25 cellular contexts compared by ENCODE assay signal in genomic region chr1:240658312-240658975, GRCh38. TPM values are rescaled to one million over a fixed set of nuclear protein-coding genes. Genes with fewer than 3 reads are reported as not detected.
A peak's percentile ranks its signal among the peaks of the same experiment; 100 is the strongest.
DNase-seq lines count a peak whose midpoint lies in the region; ATAC-seq and TF ChIP-seq lines count a peak whose summit lies in the region.
"Had no signal": no experiment of that assay in that cellular context is flagged by ENCODE, and none has a peak within 500 bp of the region (broad histone marks: within the 10 kb centered on the region; RNA-seq: fewer than 3 reads in every experiment).

No MANE protein-coding gene starts in this region.

- H4K20me1 ChIP-seq in PC-3 (ENCODE audit: low read length), result no peaks in the 10 kb centered on the region
- no peaks in the 10 kb centered on the region for H4K20me1 ChIP-seq in fibroblast of lung (ENCODE audit: control insufficient read depth, extremely low read depth, insufficient read depth, low read length)

- H3K27ac ChIP-seq in PC-3 (ENCODE audit: low read length) (no peak overlapping the region), fibroblast of lung (ENCODE audit: insufficient read depth, low read length) (no peak overlapping the region), gastrocnemius medialis (no peak overlapping the region)
- H3K27ac ChIP-seq: gastroesophageal sphincter, neutrophil, upper lobe of left lung had no signal

- H3K4me2 ChIP-seq in PC-3 (ENCODE audit: low read length) (peak overlapping the region; percentile 20), fibroblast of lung (ENCODE audit: extremely low read depth, insufficient read depth, low read length) (peak overlapping the region; percentile 25)

- H3K9me3 Mint-ChIP-seq in type B pancreatic cell, result no peaks in the 10 kb centered on the region
- H3K9me3 Mint-ChIP-seq: activated T-helper 17 cell treated with anti-CD3 and anti-CD28 coated beads, Interleukin-2, amount 50 U/mL, for 72 hours; CD4-positive, alpha-beta T cell had no signal

- in situ Hi-C loops in GM13976 (cut with MboI; ENCODE audit: low sequenced_read_pairs, unreplicated experiment), result no loop called here
- in situ Hi-C loops in gastrocnemius medialis (cut with MboI; ENCODE audit: low sequenced_read_pairs in 4 of 4), result no loop called here

- H3K79me2 ChIP-seq in PC-3 (ENCODE audit: low read length) (no peaks in the 10 kb centered on the region), fibroblast of lung (ENCODE audit: control insufficient read depth, insufficient read depth, low read length) (no peaks in the 10 kb centered on the region)

- no peak overlapping the region for H3K9ac ChIP-seq in PC-3 (ENCODE audit: low read length)
- no peak overlapping the region for H3K9ac ChIP-seq in fibroblast of lung (ENCODE audit: insufficient read depth, low read length)

- H3K36me3 ChIP-seq in PC-3 (ENCODE audit: low read depth, low read length), result no peaks in the 10 kb centered on the region
- H3K36me3 ChIP-seq in fibroblast of lung (ENCODE audit: control insufficient read depth, insufficient read depth, low read length), result no peaks in the 10 kb centered on the region
- H3K36me3 ChIP-seq in gastrocnemius medialis, result no peaks in the 10 kb centered on the region
- H3K36me3 ChIP-seq: gastroesophageal sphincter, neutrophil, upper lobe of left lung had no signal

- CTCF ChIA-PET in PC-3 (lab: Charles Lee), result no interaction called here

- H3K4me1 ChIP-seq in PC-3 (ENCODE audit: insufficient read depth, low read length) (peaks cover 6% of the 10 kb centered on the region; the same call in 1 of the 2 replicates), fibroblast of lung (ENCODE audit: control insufficient read depth, extremely low read depth, insufficient read depth, low read length) (no peaks in the 10 kb centered on the region), gastrocnemius medialis (no peaks in the 10 kb centered on the region)
- H3K4me1 ChIP-seq: gastroesophageal sphincter, upper lobe of left lung had no signal

- H3K4me1 Mint-ChIP-seq in type B pancreatic cell (ENCODE audit: unreplicated experiment), result no peaks in the 10 kb centered on the region
- H3K4me1 Mint-ChIP-seq: activated CD8-positive, alpha-beta memory T cell treated with anti-CD3 and anti-CD28 coated beads, Interleukin-2, amount 10 ng/mL, durations not matched to agents 7 days and 5 days; activated naive CD8-positive, alpha-beta T cell treated with anti-CD3 and anti-CD28 coated beads, Interleukin-2, amount 10 ng/mL, durations not matched to agents 7 days and 5 days had no signal

- no peak for TF ChIP-seq CTCF in PC-3 (conservative IDR thresholded peaks at IDR 0.05; ENCODE audit: low read depth, low read length)
- no peak for TF ChIP-seq CTCF in fibroblast of lung (conservative IDR thresholded peaks at IDR 0.05 in 1 of 2, IDR thresholded peaks at IDR 0.05 in 1 of 2; ENCODE audit: low read depth in 1 of 2, low read length in 2 of 2)
- TF ChIP-seq CTCF in type B pancreatic cell (conservative IDR thresholded peaks at IDR 0.05), result no peak
- no peak for TF ChIP-seq CTCF in GM13976 (IDR thresholded peaks at IDR 0.05; ENCODE audit: borderline replicate concordance, control extremely low read depth, extremely low read depth, insufficient read depth, missing control alignments)
- no peak for TF ChIP-seq CTCF in gastrocnemius medialis (IDR thresholded peaks at IDR 0.05 in 4 of 5, conservative IDR thresholded peaks at IDR 0.05 in 1 of 5)

- H3K27me3 Mint-ChIP-seq in type B pancreatic cell, result peaks cover 7% of the 10 kb centered on the region
- H3K27me3 Mint-ChIP-seq: activated CD8-positive, alpha-beta memory T cell treated with anti-CD3 and anti-CD28 coated beads, Interleukin-2, amount 10 ng/mL, durations not matched to agents 7 days and 5 days; activated naive CD8-positive, alpha-beta T cell treated with anti-CD3 and anti-CD28 coated beads, Interleukin-2, amount 10 ng/mL, durations not matched to agents 7 days and 5 days; CD4-positive, alpha-beta T cell had no signal

- no peak overlapping the region for H3K27ac Mint-ChIP-seq in type B pancreatic cell
- H3K27ac Mint-ChIP-seq: activated CD8-positive, alpha-beta memory T cell treated with anti-CD3 and anti-CD28 coated beads, Interleukin-2, amount 10 ng/mL, durations not matched to agents 7 days and 5 days; activated naive CD8-positive, alpha-beta T cell treated with anti-CD3 and anti-CD28 coated beads, Interleukin-2, amount 10 ng/mL, durations not matched to agents 7 days and 5 days; activated T-helper 17 cell treated with anti-CD3 and anti-CD28 coated beads, Interleukin-2, amount 50 U/mL, for 72 hours; CD4-positive, alpha-beta T cell had no signal

- DNase-seq in A172 (ENCODE audit: low spot score) (peak; percentile 26), GM03348 (ENCODE audit: low spot score) (peak; percentile 43), PC-3 (peak; percentile 35), fibroblast of lung (ENCODE audit: low read depth in 2 of 2) (peak; percentile 12 to 80), type B pancreatic cell (ENCODE audit: extremely low spot score, unreplicated experiment) (no peak), GM13976 (ENCODE audit: low spot score) (no peak), gastrocnemius medialis (no peak)
- DNase-seq in stimulated activated naive CD4-positive, alpha-beta T cell treated with Interleukin-2 at 50 U/mL for 16 hours (lab: John Stamatoyannopoulos, UW), result no peak
- DNase-seq: 8988T; activated CD4-positive, alpha-beta T cell treated with anti-CD3 and anti-CD28 coated beads for 4 hours; activated CD8-positive, alpha-beta memory T cell treated with anti-CD3 and anti-CD28 coated beads, Interleukin-2, amount 10 ng/mL, durations not matched to agents 7 days and 5 days; activated naive CD8-positive, alpha-beta T cell treated with anti-CD3 and anti-CD28 coated beads, Interleukin-2, amount 10 ng/mL, durations not matched to agents 7 days and 5 days; CD4-positive, alpha-beta T cell; GOT3; kidney; NCI-H1105 treated with DMSO at 0.1 percent for 48 hours; NCI-H2107; NCI-H524; upper lobe of left lung had no signal

- H3K4me3 Mint-ChIP-seq in type B pancreatic cell, result no peak overlapping the region
- H3K4me3 Mint-ChIP-seq: activated CD8-positive, alpha-beta memory T cell treated with anti-CD3 and anti-CD28 coated beads, Interleukin-2, amount 10 ng/mL, durations not matched to agents 7 days and 5 days; activated naive CD8-positive, alpha-beta T cell treated with anti-CD3 and anti-CD28 coated beads, Interleukin-2, amount 10 ng/mL, durations not matched to agents 7 days and 5 days; activated T-helper 17 cell treated with anti-CD3 and anti-CD28 coated beads, Interleukin-2, amount 50 U/mL, for 72 hours; CD4-positive, alpha-beta T cell had no signal

- BruUV-seq in PC-3 (replicated peaks; lab: Mats Ljungman, UMichigan), result no TSS peak

- no peak for TF ChIP-seq POLR2A in gastrocnemius medialis (IDR thresholded peaks at IDR 0.05)

- intact Hi-C loops in PC-3 (cut with micrococcal nuclease) (no loop called here), gastrocnemius medialis (cut with DNase I; ENCODE audit: low total_unique reads) (no loop called here)

- no peak overlapping the region for H3K4me3 ChIP-seq in PC-3 (ENCODE audit: low read length)
- no peak overlapping the region for H3K4me3 ChIP-seq in fibroblast of lung (replicated peaks in 1 of 4; ENCODE audit: control extremely low read depth in 1 of 4, insufficient read depth in 1 of 4, low read depth in 3 of 4, low read length in 4 of 4)
- no peak overlapping the region for H3K4me3 ChIP-seq in gastrocnemius medialis
- H3K4me3 ChIP-seq: gastroesophageal sphincter, upper lobe of left lung had no signal

- no peaks in the 10 kb centered on the region for H3F3A ChIP-seq in PC-3 (ENCODE audit: low read length, unreplicated experiment)

- H3K27me3 ChIP-seq in PC-3 (ENCODE audit: low read length) (peaks cover 68% of the 10 kb centered on the region), fibroblast of lung (ENCODE audit: control insufficient read depth, insufficient read depth, low read length) (no peaks in the 10 kb centered on the region), gastrocnemius medialis (no peaks in the 10 kb centered on the region)
- H3K27me3 ChIP-seq: gastroesophageal sphincter, neutrophil, upper lobe of left lung had no signal

- ATAC-seq in PC-3, result no peak
- ATAC-seq in gastrocnemius medialis, result no peak
- ATAC-seq: activated CD8-positive, alpha-beta memory T cell treated with anti-CD3 and anti-CD28 coated beads, Interleukin-2, amount 10 ng/mL, durations not matched to agents 7 days and 5 days; activated T-helper 17 cell treated with anti-CD3 and anti-CD28 coated beads, Interleukin-2, amount 50 U/mL, for 72 hours; gastroesophageal sphincter had no signal

- H3K9me2 ChIP-seq in PC-3 (replicated peaks; ENCODE audit: low read length), result no peaks in the 10 kb centered on the region

- H2AFZ ChIP-seq in PC-3 (ENCODE audit: low read length) (no peak overlapping the region), fibroblast of lung (ENCODE audit: low read length) (no peak overlapping the region)

- no peaks in the 10 kb centered on the region for H3K9me3 ChIP-seq in PC-3 (ENCODE audit: low read length)
- no peaks in the 10 kb centered on the region for H3K9me3 ChIP-seq in fibroblast of lung (ENCODE audit: control insufficient read depth, insufficient read depth, low read depth, low read length)
- no peaks in the 10 kb centered on the region for H3K9me3 ChIP-seq in gastrocnemius medialis
- H3K9me3 ChIP-seq: gastroesophageal sphincter, neutrophil, upper lobe of left lung had no signal

- H3K36me3 Mint-ChIP-seq in type B pancreatic cell, result no peaks in the 10 kb centered on the region
- H3K36me3 Mint-ChIP-seq: activated CD8-positive, alpha-beta memory T cell treated with anti-CD3 and anti-CD28 coated beads, Interleukin-2, amount 10 ng/mL, durations not matched to agents 7 days and 5 days; activated naive CD8-positive, alpha-beta T cell treated with anti-CD3 and anti-CD28 coated beads, Interleukin-2, amount 10 ng/mL, durations not matched to agents 7 days and 5 days had no signal

- POLR2A ChIA-PET in PC-3 (lab: Charles Lee; ENCODE audit: unreplicated experiment), result no interaction called here

RNA-seq across cellular contexts. Expression of gene GREM2, which starts 46.5 kb away (rescaled TPM):
- 0.03 and 0.07 TPM in 2 replicates for total RNA-seq in A172 (2014; rRNA removed; shearing (Covaris generic))
- not detected in 2 replicates for total RNA-seq in PC-3 (2014; rRNA removed)
- 4.9 and 21.1 TPM in 2 replicates for total RNA-seq in fibroblast of lung
- polyA plus RNA-seq in fibroblast of lung, result 6.9 and 26.1 TPM in 2 replicates
- 6.9 and 26.9 TPM in 2 replicates for polyA plus RNA-seq in fibroblast of lung (2012)
- 2.8 and 7.7 TPM in 2 replicates for polyA minus RNA-seq in fibroblast of lung (ENCODE audit: low replicate concordance)
- 1.0 and 4.2 TPM in 2 replicates for total RNA-seq in type B pancreatic cell (ENCODE audit: low replicate concordance)
- total RNA-seq in gastrocnemius medialis, result under 1 TPM; 0.10 to 0.75 (median 0.64) TPM
- total RNA-seq: activated naive CD8-positive, alpha-beta T cell treated with anti-CD3 and anti-CD28 coated beads, Interleukin-2, amount 10 ng/mL, durations not matched to agents 7 days and 5 days; dermis microvascular lymphatic vessel endothelial cell; endothelial cell of umbilical vein; lung microvascular endothelial cell had no signal
- polyA plus RNA-seq: endothelial cell of umbilical vein had no signal

Comparison
In these comparisons a context has a peak if more than half of its experiments do, and no peak if none do; other contexts are left out.
1. DNase-seq: peak in A172 (single experiment), GM03348 (single experiment), PC-3 (single experiment) and fibroblast of lung (2 of 2); none in stimulated activated naive CD4-positive, alpha-beta T cell treated with Interleukin-2 at 50 U/mL for 16 hours (single experiment), type B pancreatic cell (single experiment), GM13976 (single experiment) and gastrocnemius medialis (0 of 2).